In the genomic region with DNA sequence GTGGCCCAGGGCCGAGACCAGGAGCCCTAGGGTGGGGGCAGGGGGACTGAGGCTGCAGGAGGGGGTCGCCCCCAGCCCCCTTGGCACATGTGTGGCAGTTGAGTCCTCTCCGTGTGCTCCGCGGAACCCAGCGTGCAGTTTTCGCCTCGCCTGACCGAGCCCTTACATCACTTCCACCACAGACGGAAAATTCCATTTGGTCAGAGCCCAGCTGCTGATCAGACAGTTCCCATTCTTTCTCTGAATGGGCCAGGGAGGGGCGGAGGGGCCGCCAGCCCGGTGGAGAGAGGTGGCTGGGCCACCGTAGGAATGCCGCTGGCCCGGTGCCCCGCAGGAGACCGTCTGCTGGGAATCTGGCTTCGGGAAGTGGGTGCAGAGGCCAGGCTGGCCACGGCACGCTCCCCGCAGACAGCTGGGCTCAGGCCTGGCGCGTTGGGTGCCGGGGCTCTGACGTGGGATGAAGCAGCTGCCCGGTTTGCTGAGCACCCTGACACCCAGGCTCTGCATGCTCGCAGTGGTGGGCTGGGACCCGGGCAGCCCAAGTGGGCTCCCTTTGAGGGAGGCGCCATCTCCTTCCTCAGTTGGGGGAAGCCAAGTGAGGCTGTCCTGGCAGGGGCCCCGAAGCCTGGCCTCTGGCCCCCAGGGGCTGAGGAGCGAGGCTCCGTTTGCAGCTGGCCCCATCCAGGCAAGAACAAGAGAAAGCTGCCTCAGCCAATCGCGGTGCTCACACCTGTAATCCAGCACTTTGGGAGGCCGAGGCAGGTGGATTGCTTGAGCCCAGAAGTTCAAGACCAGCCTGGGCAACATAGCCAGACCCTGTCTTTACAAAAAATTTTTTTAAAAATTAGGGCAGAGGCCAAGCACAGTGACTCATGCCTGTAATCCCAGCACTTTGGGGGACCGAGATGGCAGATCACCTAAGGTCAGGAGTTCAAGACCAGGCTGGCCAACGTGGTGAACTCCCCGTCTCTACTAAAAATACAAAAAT, we compare ENCODE assay signal across 8 cellular contexts. TPM values are rescaled to one million over a fixed set of nuclear protein-coding genes. Genes with fewer than 3 reads are reported as not detected.
A peak's percentile ranks its signal among the peaks of the same experiment; 100 is the strongest.
DNase-seq lines count a peak whose midpoint lies in the region; ATAC-seq and TF ChIP-seq lines count a peak whose summit lies in the region.

No MANE protein-coding gene starts in this region.

- peaks cover 99% of the 10 kb centered on the region for H4K20me1 ChIP-seq in smooth muscle cell (ENCODE audit: low read depth)

- peak overlapping the region; percentile 76 for H3K4me2 ChIP-seq in smooth muscle cell

- H3F3A ChIP-seq in smooth muscle cell (ENCODE audit: low read depth), result no peaks in the 10 kb centered on the region

- peak overlapping the region; percentile 92 for H3K27ac Mint-ChIP-seq in chondrocyte (ENCODE audit: unreplicated experiment)
- H3K27ac Mint-ChIP-seq in activated CD8-positive, alpha-beta T cell treated with anti-CD3 and anti-CD28 coated beads, Interleukin-2, amount 10 ng/mL, durations not matched to agents 7 days and 5 days, result no peak overlapping the region

- TF ChIP-seq CTCF in NB4 (IDR thresholded peaks at IDR 0.05; ENCODE audit: low read depth, low read length) (no peak), chondrocyte (IDR thresholded peaks at IDR 0.05) (peak; percentile 11), kidney epithelial cell (IDR thresholded peaks at IDR 0.05; ENCODE audit: insufficient read depth, low read length, poor library complexity, severe bottlenecking) (no peak), smooth muscle cell (IDR thresholded peaks at IDR 0.05; ENCODE audit: borderline replicate concordance, insufficient read depth, poor library complexity, severe bottlenecking) (no peak)

- H3K4me1 ChIP-seq in smooth muscle cell (ENCODE audit: low read depth), result peaks cover 16% of the 10 kb centered on the region

- peak overlapping the region; percentile 74 for H3K9ac ChIP-seq in smooth muscle cell (ENCODE audit: low read depth)

- no peak overlapping the region for H2AFZ ChIP-seq in smooth muscle cell (ENCODE audit: low read depth)

- no peaks in the 10 kb centered on the region for H3K27me3 Mint-ChIP-seq in chondrocyte (ENCODE audit: low read depth)
- H3K27me3 Mint-ChIP-seq in activated CD8-positive, alpha-beta T cell treated with anti-CD3 and anti-CD28 coated beads, Interleukin-2, amount 10 ng/mL, durations not matched to agents 7 days and 5 days (ENCODE audit: low read depth), result no peaks in the 10 kb centered on the region

- H3K27me3 ChIP-seq in kidney epithelial cell (ENCODE audit: control insufficient read depth, insufficient read depth, low read length) (no peaks in the 10 kb centered on the region), smooth muscle cell (ENCODE audit: low read depth) (no peaks in the 10 kb centered on the region)

- 21% methylated on average over 38 of the region's 39 CpGs for WGBS in smooth muscle cell (ENCODE audit: low lambda C conversion rate)

- no peak for TF ChIP-seq POLR2A in NB4 (IDR thresholded peaks at IDR 0.05; ENCODE audit: extremely low read depth, insufficient read length)

- DNase-seq in NB4 (ENCODE audit: low read depth), result peak; percentile 88
- DNase-seq in chondrocyte (ENCODE audit: low spot score), result no peak
- DNase-seq in kidney epithelial cell (ENCODE audit: low read depth), result peak; percentile 87
- peak; percentile 55 for DNase-seq in smooth muscle cell (lab: John Stamatoyannopoulos, UW; ENCODE audit: unreplicated experiment)
- DNase-seq in activated CD8-positive, alpha-beta T cell treated with anti-CD3 and anti-CD28 coated beads, Interleukin-2, amount 10 ng/mL, durations not matched to agents 7 days and 5 days, result no peak
- no peak for DNase-seq in HPDE6-E6E7 (ENCODE audit: extremely low spot score)

- POLR2A ChIA-PET in activated CD8-positive, alpha-beta T cell treated with anti-CD3 and anti-CD28 coated beads, Interleukin-2, amount 10 ng/mL, durations not matched to agents 7 days and 5 days (lab: Charles Lee), result no interaction called here

- peaks cover 93% of the 10 kb centered on the region for H3K79me2 ChIP-seq in smooth muscle cell (ENCODE audit: low read depth)

- H3K4me1 Mint-ChIP-seq in chondrocyte (ENCODE audit: low read depth), result peaks cover 77% of the 10 kb centered on the region
- peaks cover 33% of the 10 kb centered on the region for H3K4me1 Mint-ChIP-seq in activated CD8-positive, alpha-beta T cell treated with anti-CD3 and anti-CD28 coated beads, Interleukin-2, amount 10 ng/mL, durations not matched to agents 7 days and 5 days (ENCODE audit: low read depth)

- H3K4me3 ChIP-seq in NB4 (ENCODE audit: low read depth, low read length), result no peak overlapping the region
- H3K4me3 ChIP-seq in kidney epithelial cell (ENCODE audit: low read depth, low read length), result no peak overlapping the region
- no peak overlapping the region for H3K4me3 ChIP-seq in smooth muscle cell

- ATAC-seq in GM19043 (IDR thresholded peaks at IDR 0.05; ENCODE audit: low read depth, unreplicated experiment), result peak; percentile 34
- no peak for ATAC-seq in GM21825 (IDR thresholded peaks at IDR 0.05; ENCODE audit: unreplicated experiment)
- no peak for ATAC-seq in activated CD8-positive, alpha-beta T cell treated with anti-CD3 and anti-CD28 coated beads, Interleukin-2, amount 10 ng/mL, durations not matched to agents 7 days and 5 days

- H3K36me3 Mint-ChIP-seq in chondrocyte (ENCODE audit: low read depth), result no peaks in the 10 kb centered on the region
- H3K36me3 Mint-ChIP-seq in activated CD8-positive, alpha-beta T cell treated with anti-CD3 and anti-CD28 coated beads, Interleukin-2, amount 10 ng/mL, durations not matched to agents 7 days and 5 days (ENCODE audit: low read depth), result no peaks in the 10 kb centered on the region

- H3K9me3 ChIP-seq in smooth muscle cell (replicated peaks; ENCODE audit: low read depth), result no peaks in the 10 kb centered on the region

- H3K4me3 Mint-ChIP-seq in chondrocyte (ENCODE audit: unreplicated experiment), result peak overlapping the region; percentile 36
- H3K4me3 Mint-ChIP-seq in activated CD8-positive, alpha-beta T cell treated with anti-CD3 and anti-CD28 coated beads, Interleukin-2, amount 10 ng/mL, durations not matched to agents 7 days and 5 days, result no peak overlapping the region

- H3K36me3 ChIP-seq in kidney epithelial cell (ENCODE audit: control insufficient read depth, insufficient read depth, low read length), result no peaks in the 10 kb centered on the region
- H3K36me3 ChIP-seq in smooth muscle cell (ENCODE audit: low read depth), result no peaks in the 10 kb centered on the region

- no peaks in the 10 kb centered on the region for H3K9me3 Mint-ChIP-seq in chondrocyte (ENCODE audit: low read depth)
- no peaks in the 10 kb centered on the region for H3K9me3 Mint-ChIP-seq in activated CD8-positive, alpha-beta T cell treated with anti-CD3 and anti-CD28 coated beads, Interleukin-2, amount 10 ng/mL, durations not matched to agents 7 days and 5 days (ENCODE audit: insufficient read depth)

- peak overlapping the region; percentile 88 for H3K27ac ChIP-seq in smooth muscle cell (ENCODE audit: low read depth)

- CTCF ChIA-PET in activated CD8-positive, alpha-beta T cell treated with anti-CD3 and anti-CD28 coated beads, Interleukin-2, amount 10 ng/mL, durations not matched to agents 7 days and 5 days (lab: Charles Lee), result interaction anchor here (5.8 kb wide), 1 partner anchor 68 kb away, joined by 34 read pairs; no protein-coding TSS in a partner anchor

RNA-seq across cellular contexts. Expression of a gene that starts 9.9 kb away (rescaled TPM):
- 196 to 209 TPM (median 198 TPM) in 3 replicates for total RNA-seq in chondrocyte
- 106 and 118 TPM in 2 replicates for total RNA-seq in kidney epithelial cell
- total RNA-seq in smooth muscle cell, result 42.9 and 51.5 TPM in 2 replicates
- polyA plus RNA-seq in smooth muscle cell, result 153 and 179 TPM in 2 replicates
- 10 to 100 TPM; 37.0 to 37.7 TPM for total RNA-seq in activated CD8-positive, alpha-beta T cell treated with anti-CD3 and anti-CD28 coated beads, Interleukin-2, amount 10 ng/mL, durations not matched to agents 7 days and 5 days

RNA-seq across cellular contexts. Expression of a gene that starts 46.3 kb away (rescaled TPM):
- total RNA-seq in chondrocyte (9.1 to 11.1 TPM (median 9.6 TPM) in 3 replicates), kidney epithelial cell (2.8 and 5.6 TPM in 2 replicates), smooth muscle cell (1.1 and 1.4 TPM in 2 replicates)
- 0.63 and 2.4 TPM in 2 replicates for polyA plus RNA-seq in smooth muscle cell
- total RNA-seq in activated CD8-positive, alpha-beta T cell treated with anti-CD3 and anti-CD28 coated beads, Interleukin-2, amount 10 ng/mL, durations not matched to agents 7 days and 5 days, result not detected

Comparison
In these comparisons a context has a peak if more than half of its experiments do, and no peak if none do; other contexts are left out.
1. DNase-seq: peak in NB4 (single experiment), kidney epithelial cell (single experiment) and smooth muscle cell (single experiment); none in chondrocyte (single experiment), activated CD8-positive, alpha-beta T cell treated with anti-CD3 and anti-CD28 coated beads, Interleukin-2, amount 10 ng/mL, durations not matched to agents 7 days and 5 days (single experiment) and HPDE6-E6E7 (single experiment).